ENCODE assay signal across 22 cellular contexts in genomic region chr7:50275430-50275829, GRCh38. TPM values are rescaled to one million over a fixed set of nuclear protein-coding genes. Genes with fewer than 3 reads are reported as not detected.
DNase-seq lines count a peak whose midpoint lies in the region; ATAC-seq, FAIRE-seq and TF ChIP-seq lines count a peak whose summit lies in the region.
"Had no signal": no experiment of that assay in that cellular context is flagged by ENCODE, and none has a peak within 500 bp of the region (broad histone marks: within the 10 kb centered on the region; RNA-seq: fewer than 3 reads in every experiment).

No MANE protein-coding gene starts in this region.

- POLR2A ChIA-PET in activated naive CD8-positive, alpha-beta T cell treated with anti-CD3 and anti-CD28 coated beads, Interleukin-2, amount 10 ng/mL, durations not matched to agents 7 days and 5 days (lab: Charles Lee) = interaction anchor here (1.5 to 3.1 kb wide), 2 partner anchors 9 to 75 kb away, joined by 3 to 10 read pairs; no protein-coding TSS in a partner anchor
- POLR2A ChIA-PET in activated B cell treated with CpG ODN at 0.5 μM for 24 hours (lab: Charles Lee) = interaction anchor here (1.9 to 15.2 kb wide), 5 partner anchors 8 to 63 kb away, joined by 10 to 257 read pairs (median 12); partner anchors contain the start of gene IKZF1

- H3K9me3 Mint-ChIP-seq in activated naive CD8-positive, alpha-beta T cell treated with anti-CD3 and anti-CD28 coated beads, Interleukin-2, amount 10 ng/mL, durations not matched to agents 7 days and 5 days = peaks cover 7% of the 10 kb centered on the region
- no peaks in the 10 kb centered on the region for H3K9me3 Mint-ChIP-seq in activated naive CD8-positive, alpha-beta T cell treated with anti-CD3 and anti-CD28 coated beads, Interleukin-2, amount 50 U/mL, for 24 hours
- peaks cover under 1% of the 10 kb centered on the region for H3K9me3 Mint-ChIP-seq in activated B cell treated with CpG ODN at 0.5 μM for 24 hours
- H3K9me3 Mint-ChIP-seq: CD4-positive, alpha-beta T cell had no signal

- peak; percentile 90 for FAIRE-seq in GM19239 (lab: Jason Lieb, UNC)
- FAIRE-seq: A204.1 had no signal

- DNase-seq in activated naive CD8-positive, alpha-beta T cell treated with anti-CD3 and anti-CD28 coated beads, Interleukin-2, amount 10 ng/mL, durations not matched to agents 7 days and 5 days = no peak
- no peak for DNase-seq in activated naive CD8-positive, alpha-beta T cell treated with anti-CD3 and anti-CD28 coated beads, Interleukin-2, amount 50 U/mL, for 24 hours
- DNase-seq in GM19239 (ENCODE audit: insufficient read length, low spot score) (no peak), activated B cell treated with CpG ODN at 0.5 μM for 24 hours (no peak), ACHN (no peak)
- DNase-seq: BE2C; CD4-positive, alpha-beta T cell; COR-L47; DMS79; H7; KG1; NCI-H1105; NCI-H146; NCI-H2029; NCI-H226; NCI-H510A treated with DMSO at 0.1 percent for 48 hours; T-helper 1 cell had no signal

- H3K4me3 Mint-ChIP-seq in activated naive CD8-positive, alpha-beta T cell treated with anti-CD3 and anti-CD28 coated beads, Interleukin-2, amount 10 ng/mL, durations not matched to agents 7 days and 5 days = no peak overlapping the region
- no peak overlapping the region for H3K4me3 Mint-ChIP-seq in activated naive CD8-positive, alpha-beta T cell treated with anti-CD3 and anti-CD28 coated beads, Interleukin-2, amount 50 U/mL, for 24 hours
- H3K4me3 Mint-ChIP-seq in activated B cell treated with CpG ODN at 0.5 μM for 24 hours = peak overlapping the region; percentile 50
- H3K4me3 Mint-ChIP-seq: CD4-positive, alpha-beta T cell had no signal

- H3K36me3 Mint-ChIP-seq in activated naive CD8-positive, alpha-beta T cell treated with anti-CD3 and anti-CD28 coated beads, Interleukin-2, amount 10 ng/mL, durations not matched to agents 7 days and 5 days = peaks cover 16% of the 10 kb centered on the region
- peaks cover 3% of the 10 kb centered on the region for H3K36me3 Mint-ChIP-seq in activated naive CD8-positive, alpha-beta T cell treated with anti-CD3 and anti-CD28 coated beads, Interleukin-2, amount 50 U/mL, for 24 hours (ENCODE audit: low read depth)
- H3K36me3 Mint-ChIP-seq in activated B cell treated with CpG ODN at 0.5 μM for 24 hours (ENCODE audit: low read depth) = no peaks in the 10 kb centered on the region

- peaks cover 31% of the 10 kb centered on the region for H3K4me1 Mint-ChIP-seq in activated naive CD8-positive, alpha-beta T cell treated with anti-CD3 and anti-CD28 coated beads, Interleukin-2, amount 10 ng/mL, durations not matched to agents 7 days and 5 days
- peaks cover 73% of the 10 kb centered on the region for H3K4me1 Mint-ChIP-seq in activated naive CD8-positive, alpha-beta T cell treated with anti-CD3 and anti-CD28 coated beads, Interleukin-2, amount 50 U/mL, for 24 hours
- H3K4me1 Mint-ChIP-seq in activated B cell treated with CpG ODN at 0.5 μM for 24 hours = peaks cover 84% of the 10 kb centered on the region

- in situ Hi-C loops in ACHN (cut with HindIII; ENCODE audit: low pct_ligation_motif_present, low pct_unique_long_range_greater_than_20kb, low sequenced_read_pairs) = no loop called here

- H3K27ac Mint-ChIP-seq in activated naive CD8-positive, alpha-beta T cell treated with anti-CD3 and anti-CD28 coated beads, Interleukin-2, amount 10 ng/mL, durations not matched to agents 7 days and 5 days = peak overlapping the region; percentile 28
- no peak overlapping the region for H3K27ac Mint-ChIP-seq in activated naive CD8-positive, alpha-beta T cell treated with anti-CD3 and anti-CD28 coated beads, Interleukin-2, amount 50 U/mL, for 24 hours
- peak overlapping the region; percentile 82 for H3K27ac Mint-ChIP-seq in activated B cell treated with CpG ODN at 0.5 μM for 24 hours
- H3K27ac Mint-ChIP-seq: CD4-positive, alpha-beta T cell had no signal

- intact Hi-C loops in activated B cell treated with CpG ODN at 0.5 μM for 24 hours (cut with micrococcal nuclease) = no loop called here

- no peak for ATAC-seq in activated naive CD8-positive, alpha-beta T cell treated with anti-CD3 and anti-CD28 coated beads, Interleukin-2, amount 10 ng/mL, durations not matched to agents 7 days and 5 days (ENCODE audit: low read depth)
- ATAC-seq in activated naive CD8-positive, alpha-beta T cell treated with anti-CD3 and anti-CD28 coated beads, Interleukin-2, amount 50 U/mL, for 24 hours = no peak
- ATAC-seq in activated B cell treated with CpG ODN at 0.5 μM for 24 hours (ENCODE audit: low read depth) (no peak), HG02571 (IDR thresholded peaks at IDR 0.05; ENCODE audit: unreplicated experiment) (no peak), GM18868 (IDR thresholded peaks at IDR 0.05; ENCODE audit: unreplicated experiment) (no peak)
- ATAC-seq: Right ventricle myocardium inferior had no signal

- CTCF ChIA-PET in activated B cell treated with CpG ODN at 0.5 μM for 24 hours (lab: Charles Lee) = interaction anchor here (2.0 to 2.6 kb wide), 2 partner anchors 91 to 143 kb away, joined by 9 read pairs; no protein-coding TSS in a partner anchor

- no peak for TF ChIP-seq CTCF in activated B cell treated with CpG ODN at 0.5 μM for 24 hours (IDR thresholded peaks at IDR 0.05)

- no peaks in the 10 kb centered on the region for H3K27me3 Mint-ChIP-seq in activated naive CD8-positive, alpha-beta T cell treated with anti-CD3 and anti-CD28 coated beads, Interleukin-2, amount 10 ng/mL, durations not matched to agents 7 days and 5 days
- no peaks in the 10 kb centered on the region for H3K27me3 Mint-ChIP-seq in activated naive CD8-positive, alpha-beta T cell treated with anti-CD3 and anti-CD28 coated beads, Interleukin-2, amount 50 U/mL, for 24 hours
- H3K27me3 Mint-ChIP-seq in activated B cell treated with CpG ODN at 0.5 μM for 24 hours = no peaks in the 10 kb centered on the region
- H3K27me3 Mint-ChIP-seq: CD4-positive, alpha-beta T cell had no signal

RNA-seq across cellular contexts. Expression of gene IKZF1, which starts 29.1 kb away (rescaled TPM):
- total RNA-seq in activated naive CD8-positive, alpha-beta T cell treated with anti-CD3 and anti-CD28 coated beads, Interleukin-2, amount 10 ng/mL, durations not matched to agents 7 days and 5 days = 100 to 1,000 TPM; 383 to 410 TPM
- total RNA-seq in activated B cell treated with CpG ODN at 0.5 μM for 24 hours = 301 and 325 TPM in 2 replicates
- total RNA-seq: SJSA1 had no signal
